In genomic region chr9:137038916-137039315, GRCh38 we compare ENCODE assay signal across 1 cellular context.
TF ChIP-seq lines count a peak whose summit lies in the region.

No MANE protein-coding gene starts in this region.

TF ChIP-seq in IMR-90, 13 proteins besides CTCF, POLR2A, EP300 and RAD21:
- TF ChIP-seq MAZ (IDR thresholded peaks at IDR 0.05; ENCODE audit: borderline replicate concordance, low read depth, low read length) = no peak
- TF ChIP-seq USF2 (IDR thresholded peaks at IDR 0.05; ENCODE audit: low read depth, low read length) = no peak
- no peak for TF ChIP-seq NFE2L2 (IDR thresholded peaks at IDR 0.05; ENCODE audit: low read depth, low read length)
- no peak for TF ChIP-seq MXI1 (IDR thresholded peaks at IDR 0.05; ENCODE audit: borderline replicate concordance, low read depth, low read length)
- TF ChIP-seq MAFK (IDR thresholded peaks at IDR 0.05; ENCODE audit: low read depth, low read length) = no peak
- no peak for TF ChIP-seq CHD1 (IDR thresholded peaks at IDR 0.05; ENCODE audit: low read depth, low read length)
- no peak for TF ChIP-seq FOS (IDR thresholded peaks at IDR 0.05; ENCODE audit: low read depth, low read length)
- no peak for TF ChIP-seq CEBPB (IDR thresholded peaks at IDR 0.05; ENCODE audit: low read depth, low read length)
- TF ChIP-seq BHLHE40 (IDR thresholded peaks at IDR 0.05; ENCODE audit: low read depth, low read length) = no peak
- no peak for TF ChIP-seq ELK1 (IDR thresholded peaks at IDR 0.05; ENCODE audit: borderline replicate concordance, low read depth, low read length)
- TF ChIP-seq RCOR1 (IDR thresholded peaks at IDR 0.05; ENCODE audit: insufficient replicate concordance, low read length) = no peak
- TF ChIP-seq SMC3 (IDR thresholded peaks at IDR 0.05; ENCODE audit: low read depth, low read length) = no peak
- no peak for TF ChIP-seq RFX5 (IDR thresholded peaks at IDR 0.05; ENCODE audit: low read depth, low read length)
